Comparison of ENCODE assay signal across 2 cellular contexts in the genomic region with DNA sequence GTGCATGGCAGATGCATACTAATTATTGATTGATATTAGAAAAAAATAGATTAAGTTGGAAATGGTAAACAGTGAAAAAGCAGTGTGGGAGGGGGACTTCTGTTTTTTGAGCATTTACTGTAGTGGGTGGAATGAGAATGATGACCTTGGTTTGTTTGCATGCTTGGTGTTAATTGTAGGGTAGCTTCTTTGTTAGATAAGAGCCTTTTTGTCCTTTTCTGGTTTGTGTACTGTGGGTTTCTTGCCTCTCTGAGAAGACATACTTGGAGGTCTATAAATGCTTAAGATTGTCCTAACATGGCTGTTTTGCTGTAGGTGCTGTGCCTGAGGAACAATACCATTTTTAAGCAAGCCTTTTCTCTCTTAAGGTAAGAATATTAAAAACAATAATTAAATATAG.
TF ChIP-seq lines count a peak whose summit lies in the region.

No MANE protein-coding gene starts in this region.

TF ChIP-seq in HepG2, 621 proteins besides CTCF, POLR2A, EP300 and RAD21 (continues in another document):
- no peak for TF ChIP-seq ZNF567 (CRISPR knock-in tag; IDR thresholded peaks at IDR 0.05; ENCODE audit: borderline replicate concordance)
- TF ChIP-seq, protein P1, sequence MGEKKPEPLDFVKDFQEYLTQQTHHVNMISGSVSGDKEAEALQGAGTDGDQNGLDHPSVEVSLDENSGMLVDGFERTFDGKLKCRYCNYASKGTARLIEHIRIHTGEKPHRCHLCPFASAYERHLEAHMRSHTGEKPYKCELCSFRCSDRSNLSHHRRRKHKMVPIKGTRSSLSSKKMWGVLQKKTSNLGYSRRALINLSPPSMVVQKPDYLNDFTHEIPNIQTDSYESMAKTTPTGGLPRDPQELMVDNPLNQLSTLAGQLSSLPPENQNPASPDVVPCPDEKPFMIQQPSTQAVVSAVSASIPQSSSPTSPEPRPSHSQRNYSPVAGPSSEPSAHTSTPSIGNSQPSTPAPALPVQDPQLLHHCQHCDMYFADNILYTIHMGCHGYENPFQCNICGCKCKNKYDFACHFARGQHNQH (CRISPR knock-in tag; IDR thresholded peaks at IDR 0.05) = no peak
- no peak for TF ChIP-seq JDP2 (CRISPR knock-in tag; IDR thresholded peaks at IDR 0.05; ENCODE audit: borderline replicate concordance)
- TF ChIP-seq, protein P2, sequence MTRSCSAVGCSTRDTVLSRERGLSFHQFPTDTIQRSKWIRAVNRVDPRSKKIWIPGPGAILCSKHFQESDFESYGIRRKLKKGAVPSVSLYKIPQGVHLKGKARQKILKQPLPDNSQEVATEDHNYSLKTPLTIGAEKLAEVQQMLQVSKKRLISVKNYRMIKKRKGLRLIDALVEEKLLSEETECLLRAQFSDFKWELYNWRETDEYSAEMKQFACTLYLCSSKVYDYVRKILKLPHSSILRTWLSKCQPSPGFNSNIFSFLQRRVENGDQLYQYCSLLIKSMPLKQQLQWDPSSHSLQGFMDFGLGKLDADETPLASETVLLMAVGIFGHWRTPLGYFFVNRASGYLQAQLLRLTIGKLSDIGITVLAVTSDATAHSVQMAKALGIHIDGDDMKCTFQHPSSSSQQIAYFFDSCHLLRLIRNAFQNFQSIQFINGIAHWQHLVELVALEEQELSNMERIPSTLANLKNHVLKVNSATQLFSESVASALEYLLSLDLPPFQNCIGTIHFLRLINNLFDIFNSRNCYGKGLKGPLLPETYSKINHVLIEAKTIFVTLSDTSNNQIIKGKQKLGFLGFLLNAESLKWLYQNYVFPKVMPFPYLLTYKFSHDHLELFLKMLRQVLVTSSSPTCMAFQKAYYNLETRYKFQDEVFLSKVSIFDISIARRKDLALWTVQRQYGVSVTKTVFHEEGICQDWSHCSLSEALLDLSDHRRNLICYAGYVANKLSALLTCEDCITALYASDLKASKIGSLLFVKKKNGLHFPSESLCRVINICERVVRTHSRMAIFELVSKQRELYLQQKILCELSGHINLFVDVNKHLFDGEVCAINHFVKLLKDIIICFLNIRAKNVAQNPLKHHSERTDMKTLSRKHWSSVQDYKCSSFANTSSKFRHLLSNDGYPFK (CRISPR knock-in tag; IDR thresholded peaks at IDR 0.05; ENCODE audit: borderline replicate concordance) = no peak
- TF ChIP-seq, protein P3, sequence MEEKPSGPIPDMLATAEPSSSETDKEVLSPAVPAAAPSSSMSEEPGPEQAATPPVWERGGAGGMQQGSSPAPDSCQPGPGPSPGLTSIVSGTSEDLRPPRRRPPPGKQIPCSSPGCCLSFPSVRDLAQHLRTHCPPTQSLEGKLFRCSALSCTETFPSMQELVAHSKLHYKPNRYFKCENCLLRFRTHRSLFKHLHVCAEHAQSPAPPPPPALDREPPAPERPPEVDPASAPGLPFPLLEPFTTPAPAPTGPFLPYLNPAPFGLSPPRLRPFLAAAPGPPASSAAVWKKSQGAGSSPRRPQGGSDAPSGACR (CRISPR knock-in tag; IDR thresholded peaks at IDR 0.05) = no peak
- TF ChIP-seq MED13 (CRISPR knock-in tag; IDR thresholded peaks at IDR 0.05) = no peak
- no peak for TF ChIP-seq ZNF101 (CRISPR knock-in tag; IDR thresholded peaks at IDR 0.05; ENCODE audit: borderline replicate concordance, low read depth)
- TF ChIP-seq, protein P4, sequence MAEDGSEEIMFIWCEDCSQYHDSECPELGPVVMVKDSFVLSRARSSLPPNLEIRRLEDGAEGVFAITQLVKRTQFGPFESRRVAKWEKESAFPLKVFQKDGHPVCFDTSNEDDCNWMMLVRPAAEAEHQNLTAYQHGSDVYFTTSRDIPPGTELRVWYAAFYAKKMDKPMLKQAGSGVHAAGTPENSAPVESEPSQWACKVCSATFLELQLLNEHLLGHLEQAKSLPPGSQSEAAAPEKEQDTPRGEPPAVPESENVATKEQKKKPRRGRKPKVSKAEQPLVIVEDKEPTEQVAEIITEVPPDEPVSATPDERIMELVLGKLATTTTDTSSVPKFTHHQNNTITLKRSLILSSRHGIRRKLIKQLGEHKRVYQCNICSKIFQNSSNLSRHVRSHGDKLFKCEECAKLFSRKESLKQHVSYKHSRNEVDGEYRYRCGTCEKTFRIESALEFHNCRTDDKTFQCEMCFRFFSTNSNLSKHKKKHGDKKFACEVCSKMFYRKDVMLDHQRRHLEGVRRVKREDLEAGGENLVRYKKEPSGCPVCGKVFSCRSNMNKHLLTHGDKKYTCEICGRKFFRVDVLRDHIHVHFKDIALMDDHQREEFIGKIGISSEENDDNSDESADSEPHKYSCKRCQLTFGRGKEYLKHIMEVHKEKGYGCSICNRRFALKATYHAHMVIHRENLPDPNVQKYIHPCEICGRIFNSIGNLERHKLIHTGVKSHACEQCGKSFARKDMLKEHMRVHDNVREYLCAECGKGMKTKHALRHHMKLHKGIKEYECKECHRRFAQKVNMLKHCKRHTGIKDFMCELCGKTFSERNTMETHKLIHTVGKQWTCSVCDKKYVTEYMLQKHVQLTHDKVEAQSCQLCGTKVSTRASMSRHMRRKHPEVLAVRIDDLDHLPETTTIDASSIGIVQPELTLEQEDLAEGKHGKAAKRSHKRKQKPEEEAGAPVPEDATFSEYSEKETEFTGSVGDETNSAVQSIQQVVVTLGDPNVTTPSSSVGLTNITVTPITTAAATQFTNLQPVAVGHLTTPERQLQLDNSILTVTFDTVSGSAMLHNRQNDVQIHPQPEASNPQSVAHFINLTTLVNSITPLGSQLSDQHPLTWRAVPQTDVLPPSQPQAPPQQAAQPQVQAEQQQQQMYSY (CRISPR knock-in tag; IDR thresholded peaks at IDR 0.05) = no peak
- no peak for TF ChIP-seq ZNF883 (CRISPR knock-in tag; IDR thresholded peaks at IDR 0.05; ENCODE audit: not compliant biosample characterization)
- no peak for TF ChIP-seq SOX6 (IDR thresholded peaks at IDR 0.05)
- peak; percentile 43; the same call in 1 of the 2 replicates for TF ChIP-seq SOX6 (CRISPR knock-in tag; IDR thresholded peaks at IDR 0.05)
- TF ChIP-seq, protein P5, sequence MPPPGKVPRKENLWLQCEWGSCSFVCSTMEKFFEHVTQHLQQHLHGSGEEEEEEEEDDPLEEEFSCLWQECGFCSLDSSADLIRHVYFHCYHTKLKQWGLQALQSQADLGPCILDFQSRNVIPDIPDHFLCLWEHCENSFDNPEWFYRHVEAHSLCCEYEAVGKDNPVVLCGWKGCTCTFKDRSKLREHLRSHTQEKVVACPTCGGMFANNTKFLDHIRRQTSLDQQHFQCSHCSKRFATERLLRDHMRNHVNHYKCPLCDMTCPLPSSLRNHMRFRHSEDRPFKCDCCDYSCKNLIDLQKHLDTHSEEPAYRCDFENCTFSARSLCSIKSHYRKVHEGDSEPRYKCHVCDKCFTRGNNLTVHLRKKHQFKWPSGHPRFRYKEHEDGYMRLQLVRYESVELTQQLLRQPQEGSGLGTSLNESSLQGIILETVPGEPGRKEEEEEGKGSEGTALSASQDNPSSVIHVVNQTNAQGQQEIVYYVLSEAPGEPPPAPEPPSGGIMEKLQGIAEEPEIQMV (CRISPR knock-in tag; IDR thresholded peaks at IDR 0.05; ENCODE audit: low read depth) = no peak
- TF ChIP-seq, protein P6, sequence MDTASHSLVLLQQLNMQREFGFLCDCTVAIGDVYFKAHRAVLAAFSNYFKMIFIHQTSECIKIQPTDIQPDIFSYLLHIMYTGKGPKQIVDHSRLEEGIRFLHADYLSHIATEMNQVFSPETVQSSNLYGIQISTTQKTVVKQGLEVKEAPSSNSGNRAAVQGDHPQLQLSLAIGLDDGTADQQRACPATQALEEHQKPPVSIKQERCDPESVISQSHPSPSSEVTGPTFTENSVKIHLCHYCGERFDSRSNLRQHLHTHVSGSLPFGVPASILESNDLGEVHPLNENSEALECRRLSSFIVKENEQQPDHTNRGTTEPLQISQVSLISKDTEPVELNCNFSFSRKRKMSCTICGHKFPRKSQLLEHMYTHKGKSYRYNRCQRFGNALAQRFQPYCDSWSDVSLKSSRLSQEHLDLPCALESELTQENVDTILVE (CRISPR knock-in tag; IDR thresholded peaks at IDR 0.05) = no peak
- no peak for TF ChIP-seq RNF2 (conservative IDR thresholded peaks at IDR 0.05; ENCODE audit: low read depth)

TF ChIP-seq in WTC11, 78 proteins besides CTCF, POLR2A, EP300 and RAD21:
- no peak for TF ChIP-seq ZNF416 (CRISPR knock-in tag; IDR thresholded peaks at IDR 0.05)
- no peak for TF ChIP-seq TEAD4 (CRISPR knock-in tag; IDR thresholded peaks at IDR 0.05)
- TF ChIP-seq NR3C1 (CRISPR knock-in tag; conservative IDR thresholded peaks at IDR 0.05; ENCODE audit: low read depth) = no peak
- TF ChIP-seq, protein P7, sequence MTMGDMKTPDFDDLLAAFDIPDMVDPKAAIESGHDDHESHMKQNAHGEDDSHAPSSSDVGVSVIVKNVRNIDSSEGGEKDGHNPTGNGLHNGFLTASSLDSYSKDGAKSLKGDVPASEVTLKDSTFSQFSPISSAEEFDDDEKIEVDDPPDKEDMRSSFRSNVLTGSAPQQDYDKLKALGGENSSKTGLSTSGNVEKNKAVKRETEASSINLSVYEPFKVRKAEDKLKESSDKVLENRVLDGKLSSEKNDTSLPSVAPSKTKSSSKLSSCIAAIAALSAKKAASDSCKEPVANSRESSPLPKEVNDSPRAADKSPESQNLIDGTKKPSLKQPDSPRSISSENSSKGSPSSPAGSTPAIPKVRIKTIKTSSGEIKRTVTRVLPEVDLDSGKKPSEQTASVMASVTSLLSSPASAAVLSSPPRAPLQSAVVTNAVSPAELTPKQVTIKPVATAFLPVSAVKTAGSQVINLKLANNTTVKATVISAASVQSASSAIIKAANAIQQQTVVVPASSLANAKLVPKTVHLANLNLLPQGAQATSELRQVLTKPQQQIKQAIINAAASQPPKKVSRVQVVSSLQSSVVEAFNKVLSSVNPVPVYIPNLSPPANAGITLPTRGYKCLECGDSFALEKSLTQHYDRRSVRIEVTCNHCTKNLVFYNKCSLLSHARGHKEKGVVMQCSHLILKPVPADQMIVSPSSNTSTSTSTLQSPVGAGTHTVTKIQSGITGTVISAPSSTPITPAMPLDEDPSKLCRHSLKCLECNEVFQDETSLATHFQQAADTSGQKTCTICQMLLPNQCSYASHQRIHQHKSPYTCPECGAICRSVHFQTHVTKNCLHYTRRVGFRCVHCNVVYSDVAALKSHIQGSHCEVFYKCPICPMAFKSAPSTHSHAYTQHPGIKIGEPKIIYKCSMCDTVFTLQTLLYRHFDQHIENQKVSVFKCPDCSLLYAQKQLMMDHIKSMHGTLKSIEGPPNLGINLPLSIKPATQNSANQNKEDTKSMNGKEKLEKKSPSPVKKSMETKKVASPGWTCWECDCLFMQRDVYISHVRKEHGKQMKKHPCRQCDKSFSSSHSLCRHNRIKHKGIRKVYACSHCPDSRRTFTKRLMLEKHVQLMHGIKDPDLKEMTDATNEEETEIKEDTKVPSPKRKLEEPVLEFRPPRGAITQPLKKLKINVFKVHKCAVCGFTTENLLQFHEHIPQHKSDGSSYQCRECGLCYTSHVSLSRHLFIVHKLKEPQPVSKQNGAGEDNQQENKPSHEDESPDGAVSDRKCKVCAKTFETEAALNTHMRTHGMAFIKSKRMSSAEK (CRISPR knock-in tag; IDR thresholded peaks at IDR 0.05; ENCODE audit: borderline replicate concordance) = no peak
- TF ChIP-seq, protein P8, sequence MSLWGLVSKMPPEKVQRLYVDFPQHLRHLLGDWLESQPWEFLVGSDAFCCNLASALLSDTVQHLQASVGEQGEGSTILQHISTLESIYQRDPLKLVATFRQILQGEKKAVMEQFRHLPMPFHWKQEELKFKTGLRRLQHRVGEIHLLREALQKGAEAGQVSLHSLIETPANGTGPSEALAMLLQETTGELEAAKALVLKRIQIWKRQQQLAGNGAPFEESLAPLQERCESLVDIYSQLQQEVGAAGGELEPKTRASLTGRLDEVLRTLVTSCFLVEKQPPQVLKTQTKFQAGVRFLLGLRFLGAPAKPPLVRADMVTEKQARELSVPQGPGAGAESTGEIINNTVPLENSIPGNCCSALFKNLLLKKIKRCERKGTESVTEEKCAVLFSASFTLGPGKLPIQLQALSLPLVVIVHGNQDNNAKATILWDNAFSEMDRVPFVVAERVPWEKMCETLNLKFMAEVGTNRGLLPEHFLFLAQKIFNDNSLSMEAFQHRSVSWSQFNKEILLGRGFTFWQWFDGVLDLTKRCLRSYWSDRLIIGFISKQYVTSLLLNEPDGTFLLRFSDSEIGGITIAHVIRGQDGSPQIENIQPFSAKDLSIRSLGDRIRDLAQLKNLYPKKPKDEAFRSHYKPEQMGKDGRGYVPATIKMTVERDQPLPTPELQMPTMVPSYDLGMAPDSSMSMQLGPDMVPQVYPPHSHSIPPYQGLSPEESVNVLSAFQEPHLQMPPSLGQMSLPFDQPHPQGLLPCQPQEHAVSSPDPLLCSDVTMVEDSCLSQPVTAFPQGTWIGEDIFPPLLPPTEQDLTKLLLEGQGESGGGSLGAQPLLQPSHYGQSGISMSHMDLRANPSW (CRISPR knock-in tag; conservative IDR thresholded peaks at IDR 0.05; ENCODE audit: low read depth) = no peak
- TF ChIP-seq, protein P9, sequence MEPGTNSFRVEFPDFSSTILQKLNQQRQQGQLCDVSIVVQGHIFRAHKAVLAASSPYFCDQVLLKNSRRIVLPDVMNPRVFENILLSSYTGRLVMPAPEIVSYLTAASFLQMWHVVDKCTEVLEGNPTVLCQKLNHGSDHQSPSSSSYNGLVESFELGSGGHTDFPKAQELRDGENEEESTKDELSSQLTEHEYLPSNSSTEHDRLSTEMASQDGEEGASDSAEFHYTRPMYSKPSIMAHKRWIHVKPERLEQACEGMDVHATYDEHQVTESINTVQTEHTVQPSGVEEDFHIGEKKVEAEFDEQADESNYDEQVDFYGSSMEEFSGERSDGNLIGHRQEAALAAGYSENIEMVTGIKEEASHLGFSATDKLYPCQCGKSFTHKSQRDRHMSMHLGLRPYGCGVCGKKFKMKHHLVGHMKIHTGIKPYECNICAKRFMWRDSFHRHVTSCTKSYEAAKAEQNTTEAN (CRISPR knock-in tag; IDR thresholded peaks at IDR 0.05) = no peak
- no peak for TF ChIP-seq PRRX2 (CRISPR knock-in tag; IDR thresholded peaks at IDR 0.05)
- TF ChIP-seq, protein P10, sequence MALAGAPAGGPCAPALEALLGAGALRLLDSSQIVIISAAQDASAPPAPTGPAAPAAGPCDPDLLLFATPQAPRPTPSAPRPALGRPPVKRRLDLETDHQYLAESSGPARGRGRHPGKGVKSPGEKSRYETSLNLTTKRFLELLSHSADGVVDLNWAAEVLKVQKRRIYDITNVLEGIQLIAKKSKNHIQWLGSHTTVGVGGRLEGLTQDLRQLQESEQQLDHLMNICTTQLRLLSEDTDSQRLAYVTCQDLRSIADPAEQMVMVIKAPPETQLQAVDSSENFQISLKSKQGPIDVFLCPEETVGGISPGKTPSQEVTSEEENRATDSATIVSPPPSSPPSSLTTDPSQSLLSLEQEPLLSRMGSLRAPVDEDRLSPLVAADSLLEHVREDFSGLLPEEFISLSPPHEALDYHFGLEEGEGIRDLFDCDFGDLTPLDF (CRISPR knock-in tag; IDR thresholded peaks at IDR 0.05) = no peak
- TF ChIP-seq, protein P11, sequence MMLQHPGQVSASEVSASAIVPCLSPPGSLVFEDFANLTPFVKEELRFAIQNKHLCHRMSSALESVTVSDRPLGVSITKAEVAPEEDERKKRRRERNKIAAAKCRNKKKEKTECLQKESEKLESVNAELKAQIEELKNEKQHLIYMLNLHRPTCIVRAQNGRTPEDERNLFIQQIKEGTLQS (CRISPR knock-in tag; conservative IDR thresholded peaks at IDR 0.05) = no peak
- TF ChIP-seq, protein P12, sequence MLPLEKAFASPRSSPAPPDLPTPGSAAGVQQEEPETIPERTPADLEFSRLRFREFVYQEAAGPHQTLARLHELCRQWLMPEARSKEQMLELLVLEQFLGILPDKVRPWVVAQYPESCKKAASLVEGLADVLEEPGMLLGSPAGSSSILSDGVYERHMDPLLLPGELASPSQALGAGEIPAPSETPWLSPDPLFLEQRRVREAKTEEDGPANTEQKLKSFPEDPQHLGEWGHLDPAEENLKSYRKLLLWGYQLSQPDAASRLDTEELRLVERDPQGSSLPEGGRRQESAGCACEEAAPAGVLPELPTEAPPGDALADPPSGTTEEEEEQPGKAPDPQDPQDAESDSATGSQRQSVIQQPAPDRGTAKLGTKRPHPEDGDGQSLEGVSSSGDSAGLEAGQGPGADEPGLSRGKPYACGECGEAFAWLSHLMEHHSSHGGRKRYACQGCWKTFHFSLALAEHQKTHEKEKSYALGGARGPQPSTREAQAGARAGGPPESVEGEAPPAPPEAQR (CRISPR knock-in tag; IDR thresholded peaks at IDR 0.05) = no peak
- no peak for TF ChIP-seq SOX15 (CRISPR knock-in tag; IDR thresholded peaks at IDR 0.05)
